8 cellular contexts compared by ENCODE assay signal in genomic region chr7:55365103-55365679, GRCh38. TPM values are rescaled to one million over a fixed set of nuclear protein-coding genes. Genes with fewer than 3 reads are reported as not detected.
A peak's percentile ranks its signal among the peaks of the same experiment; 100 is the strongest.
DNase-seq lines count a peak whose midpoint lies in the region; ATAC-seq and FAIRE-seq lines count a peak whose summit lies in the region.

LANCL2 (plus strand) TSS chr7:55365337; CDS start chr7:55366026, 689 bp downstream.

- H3K4me3 ChIP-seq in SJCRH30, result peak within 1 kb of the TSS; percentile 92

- ATAC-seq in GM21515 (IDR thresholded peaks at IDR 0.05; ENCODE audit: unreplicated experiment), result peak; percentile 5

- FAIRE-seq in HTR-8/SVneo (lab: Jason Lieb, UNC), result peak; percentile 38

- peaks cover 9% of the 10 kb centered on the region; the same call in 1 of the 2 replicates for H3K4me1 ChIP-seq in SJCRH30

- DNase-seq in DMS79 (lab: John Stamatoyannopoulos, UW) (peak; percentile 79), HTR-8/SVneo (ENCODE audit: insufficient read length, low spot score) (peak; percentile 42), SJCRH30 (no peak), caudate nucleus (lab: John Stamatoyannopoulos, UW) (peak in 32 of 61 donors; percentile 4 to 85 (median 62)), left kidney (ENCODE audit: low read depth, low spot score) (peak; percentile 92), activated gamma-delta T cell treated with Interleukin-2 at 50 U/mL for 16 hours (no peak)
- DNase-seq in stimulated activated CD4-positive, alpha-beta T cell treated with anti-CD3 and anti-CD28 coated beads, Interleukin-4, amount 100 ng/mL, for 1 hour, result peak; percentile 58

- H3K27me3 ChIP-seq in SJCRH30, result no peaks in the 10 kb centered on the region

- no peaks in the 10 kb centered on the region for H3K9me3 ChIP-seq in SJCRH30 (replicated peaks)

- no peaks in the 10 kb centered on the region for H3K36me3 ChIP-seq in SJCRH30

- H3K27ac ChIP-seq in SJCRH30 (peak within 1 kb of the TSS; percentile 99), caudate nucleus (ENCODE audit: low read depth, low read length) (peak within 1 kb of the TSS; percentile 99)

RNA-seq across cellular contexts. Expression of gene LANCL2, which starts in this region (rescaled TPM):
- total RNA-seq in SJCRH30 (2014; rRNA removed; shearing (Covaris generic)), result 23.4 and 28.0 TPM in 2 replicates

Comparison
In these comparisons a context has a peak if more than half of its experiments do, and no peak if none do; other contexts are left out.
1. DNase-seq: peak in DMS79 (single experiment), HTR-8/SVneo (single experiment), caudate nucleus (32 of 61), left kidney (single experiment) and stimulated activated CD4-positive, alpha-beta T cell treated with anti-CD3 and anti-CD28 coated beads, Interleukin-4, amount 100 ng/mL, for 1 hour (single experiment); none in SJCRH30 (0 of 2) and activated gamma-delta T cell treated with Interleukin-2 at 50 U/mL for 16 hours (single experiment).